18 cellular contexts compared by ENCODE assay signal in genomic region chr16:4639899-4640509, GRCh38. TPM values are rescaled to one million over a fixed set of nuclear protein-coding genes. Genes with fewer than 3 reads are reported as not detected.
DNase-seq lines count a peak whose midpoint lies in the region; ATAC-seq and TF ChIP-seq lines count a peak whose summit lies in the region.
"Had no signal": no experiment of that assay in that cellular context is flagged by ENCODE, and none has a peak within 500 bp of the region (broad histone marks: within the 10 kb centered on the region; RNA-seq: fewer than 3 reads in every experiment).

No MANE protein-coding gene starts in this region.

- H3K9me3 Mint-ChIP-seq in CD8-positive, alpha-beta T cell, result no peaks in the 10 kb centered on the region
- no peaks in the 10 kb centered on the region for H3K9me3 Mint-ChIP-seq in endothelial cell (ENCODE audit: unreplicated experiment)
- H3K9me3 Mint-ChIP-seq in natural killer cell treated with Interleukin-12 subunit alpha and Interleukin-12 subunit beta and Interleukin-15 and Interleukin-18, amount 100 ng/mL, for 72 hours, result no peaks in the 10 kb centered on the region
- H3K9me3 Mint-ChIP-seq in progenitor cell of endocrine pancreas (ENCODE audit: low read depth), result no peaks in the 10 kb centered on the region
- H3K9me3 Mint-ChIP-seq: activated naive CD4-positive, alpha-beta T cell treated with anti-CD3 and anti-CD28 coated beads, Interleukin-2, amount 10 ng/mL, durations not matched to agents 7 days and 5 days; T-helper 2 cell treated with Interferon-gamma antibody and Interleukin-4, amounts not matched to agents 5 μg/mL and 100 μg/mL, for 36 hours had no signal

- WGBS in sigmoid colon, 2 donors, result 90 to 91% methylated on average over 27 of the region's 27 CpGs

- H3K9me3 ChIP-seq in CD8-positive, alpha-beta T cell (ENCODE audit: low read length), result no peaks in the 10 kb centered on the region
- H3K9me3 ChIP-seq in OCI-LY1 (ENCODE audit: low read length) (no peaks in the 10 kb centered on the region), sigmoid colon (no peaks in the 10 kb centered on the region)
- H3K9me3 ChIP-seq: suprapubic skin had no signal

- CTCF ChIA-PET in CD8-positive, alpha-beta T cell (lab: Charles Lee), result interaction anchor here (1.1 to 1.5 kb wide), 2 partner anchors 14 to 16 kb away, joined by 3 to 4 read pairs; partner anchors contain the start of gene MGRN1

- no peaks in the 10 kb centered on the region for H3K27me3 ChIP-seq in CD8-positive, alpha-beta T cell (ENCODE audit: insufficient read depth, low read length)
- no peaks in the 10 kb centered on the region for H3K27me3 ChIP-seq in OCI-LY1 (ENCODE audit: insufficient read depth, low read length)
- H3K27me3 ChIP-seq in sigmoid colon, result no peaks in the 10 kb centered on the region
- H3K27me3 ChIP-seq: suprapubic skin had no signal

- no peaks in the 10 kb centered on the region for H3K27me3 Mint-ChIP-seq in CD8-positive, alpha-beta T cell (ENCODE audit: low read depth)
- H3K27me3 Mint-ChIP-seq in endothelial cell (ENCODE audit: unreplicated experiment) (peaks cover 3% of the 10 kb centered on the region), progenitor cell of endocrine pancreas (no peaks in the 10 kb centered on the region)
- no peaks in the 10 kb centered on the region for H3K27me3 Mint-ChIP-seq in natural killer cell treated with Interleukin-12 subunit alpha and Interleukin-12 subunit beta and Interleukin-15 and Interleukin-18, amount 100 ng/mL, for 72 hours
- H3K27me3 Mint-ChIP-seq: activated naive CD4-positive, alpha-beta T cell treated with anti-CD3 and anti-CD28 coated beads, Interleukin-2, amount 10 ng/mL, durations not matched to agents 7 days and 5 days had no signal

- no peak for DNase-seq in CD8-positive, alpha-beta T cell
- no peak for DNase-seq in endothelial cell (ENCODE audit: low spot score)
- DNase-seq in natural killer cell treated with Interleukin-12 subunit alpha and Interleukin-12 subunit beta and Interleukin-15 and Interleukin-18, amount 100 ng/mL, for 72 hours (ENCODE audit: low spot score), result no peak
- DNase-seq in A172 (ENCODE audit: low spot score), result no peak
- no peak for DNase-seq in sigmoid colon
- DNase-seq in islet precursor cell, result no peak
- no peak for DNase-seq in progenitor cell of endocrine pancreas (ENCODE audit: low spot score, unreplicated experiment)
- DNase-seq: activated CD4-positive, alpha-beta T cell treated with anti-CD3 and anti-CD28 coated beads for 1 hour; activated CD8-positive, alpha-beta memory T cell treated with anti-CD3 and anti-CD28 coated beads, Interleukin-2, amount 50 U/mL, for 4 hours; activated naive CD4-positive, alpha-beta T cell treated with anti-CD3 and anti-CD28 coated beads, Interleukin-2, amount 10 ng/mL, durations not matched to agents 7 days and 5 days; effector CD4-positive, alpha-beta T cell; GDM1; NCI-H1092 treated with DMSO at 0.1 percent for 48 hours; SHP77 had no signal

- TF ChIP-seq EP300 in sigmoid colon (IDR thresholded peaks at IDR 0.05), result no peak

- H3K9ac ChIP-seq in OCI-LY1 (ENCODE audit: low read length), result no peak overlapping the region

- intact Hi-C loops in CD8-positive, alpha-beta T cell (cut with DNase I, micrococcal nuclease), result no loop called here
- intact Hi-C loops in sigmoid colon (cut with DNase I), result no loop called here

- H3K4me2 ChIP-seq in OCI-LY1 (ENCODE audit: low read length), result no peak overlapping the region

- H3K4me1 ChIP-seq in CD8-positive, alpha-beta T cell (ENCODE audit: insufficient read depth, low read length), result peaks cover 12% of the 10 kb centered on the region
- H3K4me1 ChIP-seq in OCI-LY1 (ENCODE audit: insufficient read depth, low read length, severe bottlenecking) (peaks cover 22% of the 10 kb centered on the region), sigmoid colon (peaks cover 0 to 18% (median 8%) of the 10 kb centered on the region in 4 donors)

- H3K36me3 Mint-ChIP-seq in CD8-positive, alpha-beta T cell, result peaks cover 21% of the 10 kb centered on the region
- H3K36me3 Mint-ChIP-seq in endothelial cell (ENCODE audit: low read depth, unreplicated experiment) (no peaks in the 10 kb centered on the region), progenitor cell of endocrine pancreas (ENCODE audit: insufficient read depth) (peaks cover 6% of the 10 kb centered on the region)
- no peaks in the 10 kb centered on the region for H3K36me3 Mint-ChIP-seq in natural killer cell treated with Interleukin-12 subunit alpha and Interleukin-12 subunit beta and Interleukin-15 and Interleukin-18, amount 100 ng/mL, for 72 hours

- POLR2A ChIA-PET in CD8-positive, alpha-beta T cell (lab: Charles Lee), result no interaction called here

- TF ChIP-seq CTCF in CD8-positive, alpha-beta T cell (IDR thresholded peaks at IDR 0.05), result no peak
- TF ChIP-seq CTCF in OCI-LY1 (IDR thresholded peaks at IDR 0.05; ENCODE audit: low read length), result no peak
- TF ChIP-seq CTCF in endothelial cell (IDR thresholded peaks at IDR 0.05; ENCODE audit: unreplicated experiment), result no peak
- TF ChIP-seq CTCF in sigmoid colon (IDR thresholded peaks at IDR 0.05), result no peak
- no peak for TF ChIP-seq CTCF in progenitor cell of endocrine pancreas (IDR thresholded peaks at IDR 0.05; ENCODE audit: unreplicated experiment)

- no peak overlapping the region for H3K4me3 Mint-ChIP-seq in CD8-positive, alpha-beta T cell
- no peak overlapping the region for H3K4me3 Mint-ChIP-seq in endothelial cell (ENCODE audit: unreplicated experiment)
- H3K4me3 Mint-ChIP-seq in natural killer cell treated with Interleukin-12 subunit alpha and Interleukin-12 subunit beta and Interleukin-15 and Interleukin-18, amount 100 ng/mL, for 72 hours, result no peak overlapping the region
- H3K4me3 Mint-ChIP-seq in progenitor cell of endocrine pancreas (ENCODE audit: low read depth), result no peak overlapping the region
- H3K4me3 Mint-ChIP-seq: activated naive CD4-positive, alpha-beta T cell treated with anti-CD3 and anti-CD28 coated beads, Interleukin-2, amount 10 ng/mL, durations not matched to agents 7 days and 5 days; T-helper 2 cell treated with Interferon-gamma antibody and Interleukin-4, amounts not matched to agents 5 μg/mL and 100 μg/mL, for 36 hours had no signal

- ATAC-seq in CD8-positive, alpha-beta T cell, result no peak
- peak; percentile 10 to 73 for ATAC-seq in natural killer cell treated with Interleukin-12 subunit alpha and Interleukin-12 subunit beta and Interleukin-15 and Interleukin-18, amount 100 ng/mL, for 72 hours

- H3K79me2 ChIP-seq in OCI-LY1 (ENCODE audit: insufficient read depth, low read length), result no peaks in the 10 kb centered on the region; the same call in 1 of the 2 replicates

- no peaks in the 10 kb centered on the region for H4K20me1 ChIP-seq in OCI-LY1 (ENCODE audit: insufficient read depth, low read length)

- H3K9me2 ChIP-seq in OCI-LY1 (ENCODE audit: low read depth, low read length), result no peaks in the 10 kb centered on the region

- no peak overlapping the region for H2AFZ ChIP-seq in OCI-LY1 (ENCODE audit: low read length)

- peaks cover 33% of the 10 kb centered on the region for H3K4me1 Mint-ChIP-seq in CD8-positive, alpha-beta T cell (ENCODE audit: low read depth)
- H3K4me1 Mint-ChIP-seq in endothelial cell (ENCODE audit: unreplicated experiment) (peaks cover 9% of the 10 kb centered on the region), progenitor cell of endocrine pancreas (ENCODE audit: low read depth) (no peaks in the 10 kb centered on the region)
- peaks cover 11 to 22% of the 10 kb centered on the region in 2 donors for H3K4me1 Mint-ChIP-seq in natural killer cell treated with Interleukin-12 subunit alpha and Interleukin-12 subunit beta and Interleukin-15 and Interleukin-18, amount 100 ng/mL, for 72 hours (ENCODE audit: low read depth in 2 of 2)

- no peak overlapping the region for H3K27ac ChIP-seq in CD8-positive, alpha-beta T cell (ENCODE audit: low read depth, low read length)
- H3K27ac ChIP-seq in OCI-LY1 (ENCODE audit: low read depth, low read length, poor library complexity, severe bottlenecking) (peak overlapping the region; percentile 18), sigmoid colon (no peak overlapping the region)
- H3K27ac ChIP-seq: suprapubic skin had no signal

- H3K4me3 ChIP-seq in CD8-positive, alpha-beta T cell (ENCODE audit: low read depth, low read length), result no peak overlapping the region
- H3K4me3 ChIP-seq in OCI-LY1 (ENCODE audit: low read depth, low read length, poor library complexity, severe bottlenecking), result no peak overlapping the region
- H3K4me3 ChIP-seq in sigmoid colon, result no peak overlapping the region
- H3K4me3 ChIP-seq: lung, suprapubic skin had no signal

- peak overlapping the region; percentile 22 for H3K27ac Mint-ChIP-seq in CD8-positive, alpha-beta T cell
- H3K27ac Mint-ChIP-seq in endothelial cell (ENCODE audit: unreplicated experiment), result peak overlapping the region; percentile 13
- H3K27ac Mint-ChIP-seq in natural killer cell treated with Interleukin-12 subunit alpha and Interleukin-12 subunit beta and Interleukin-15 and Interleukin-18, amount 100 ng/mL, for 72 hours, result peak overlapping the region in 1 of 2 donors; percentile 47
- H3K27ac Mint-ChIP-seq in progenitor cell of endocrine pancreas, result no peak overlapping the region
- H3K27ac Mint-ChIP-seq: activated naive CD4-positive, alpha-beta T cell treated with anti-CD3 and anti-CD28 coated beads, Interleukin-2, amount 10 ng/mL, durations not matched to agents 7 days and 5 days; T-helper 2 cell treated with Interferon-gamma antibody and Interleukin-4, amounts not matched to agents 5 μg/mL and 100 μg/mL, for 36 hours had no signal

- H3K36me3 ChIP-seq in CD8-positive, alpha-beta T cell (ENCODE audit: insufficient read depth, low read length), result no peaks in the 10 kb centered on the region
- H3K36me3 ChIP-seq in OCI-LY1 (ENCODE audit: insufficient read depth, low read length) (no peaks in the 10 kb centered on the region; the same call in 1 of the 2 replicates), sigmoid colon (peaks cover 0 to 9% (median 3%) of the 10 kb centered on the region in 4 donors)

- no peaks in the 10 kb centered on the region for H3F3A ChIP-seq in OCI-LY1 (ENCODE audit: insufficient read depth, low read length)

- TF ChIP-seq POLR2A in sigmoid colon (IDR thresholded peaks at IDR 0.05), result no peak

RNA-seq across cellular contexts. Expression of gene MGRN1, which starts 15.4 kb away (rescaled TPM):
- 10 to 100 TPM; 46.5 to 48.6 TPM for total RNA-seq in CD8-positive, alpha-beta T cell
- total RNA-seq in endothelial cell (ENCODE audit: unreplicated experiment) (82.5 TPM), sigmoid colon (10 to 100 TPM; 18.4 to 37.9 (median 31.0) TPM), progenitor cell of endocrine pancreas (104 and 105 TPM in 2 replicates)
- total RNA-seq in natural killer cell treated with Interleukin-12 subunit alpha and Interleukin-12 subunit beta and Interleukin-15 and Interleukin-18, amount 100 ng/mL, for 72 hours, result 100 to 1,000 TPM in 1 of 2 donors, 10 to 100 TPM in 1; 86.9 to 105 TPM
- total RNA-seq in A172 (2014; rRNA removed; shearing (Covaris generic)), result 28.0 and 28.2 TPM in 2 replicates
- 10 to 100 TPM; 16.8 to 34.5 (median 23.4) TPM for polyA plus RNA-seq in sigmoid colon

RNA-seq across cellular contexts. Expression of gene UBALD1, which starts 25.3 kb away (rescaled TPM):
- 10 to 100 TPM; 17.1 to 19.9 TPM for total RNA-seq in CD8-positive, alpha-beta T cell
- total RNA-seq in endothelial cell (ENCODE audit: unreplicated experiment) (31.0 TPM), sigmoid colon (10 to 100 TPM in 3 of 4 donors, 1 to 10 TPM in 1; 7.6 to 20.2 (median 14.1) TPM), progenitor cell of endocrine pancreas (39.0 and 39.4 TPM in 2 replicates)
- 10 to 100 TPM; 17.4 to 27.9 TPM for total RNA-seq in natural killer cell treated with Interleukin-12 subunit alpha and Interleukin-12 subunit beta and Interleukin-15 and Interleukin-18, amount 100 ng/mL, for 72 hours
- 6.0 and 7.9 TPM in 2 replicates for total RNA-seq in A172 (2014; rRNA removed; shearing (Covaris generic))
- 10 to 100 TPM; 10.4 to 22.9 (median 12.6) TPM for polyA plus RNA-seq in sigmoid colon

RNA-seq across cellular contexts. Expression of gene NUDT16L1, which starts 53.4 kb away (rescaled TPM):
- 10 to 100 TPM; 72.9 to 76.5 TPM for total RNA-seq in CD8-positive, alpha-beta T cell
- total RNA-seq in endothelial cell (ENCODE audit: unreplicated experiment) (43.1 TPM), sigmoid colon (10 to 100 TPM; 16.6 to 21.8 (median 18.6) TPM), progenitor cell of endocrine pancreas (39.4 and 41.8 TPM in 2 replicates)
- 10 to 100 TPM; 37.3 to 57.0 TPM for total RNA-seq in natural killer cell treated with Interleukin-12 subunit alpha and Interleukin-12 subunit beta and Interleukin-15 and Interleukin-18, amount 100 ng/mL, for 72 hours
- 52.4 and 64.6 TPM in 2 replicates for total RNA-seq in A172 (2014; rRNA removed; shearing (Covaris generic))
- polyA plus RNA-seq in sigmoid colon, result 10 to 100 TPM; 53.7 to 75.1 (median 61.9) TPM
